ENCODE assay signal across 2 cellular contexts in genomic region chr2:229297284-229297683, GRCh38.
TF ChIP-seq lines count a peak whose summit lies in the region.

No MANE protein-coding gene starts in this region.

TF ChIP-seq in GM23338, 12 proteins besides CTCF, POLR2A, EP300 and RAD21:
- TF ChIP-seq ZNF462 (CRISPR knock-in tag; IDR thresholded peaks at IDR 0.05), result no peak
- TF ChIP-seq REST (IDR thresholded peaks at IDR 0.05; ENCODE audit: unreplicated experiment), result no peak
- TF ChIP-seq ETS1 (IDR thresholded peaks at IDR 0.05), result no peak
TF ChIP-seq in GM23338: peak in this region for 0.

TF ChIP-seq in SK-N-SH, 30 proteins besides CTCF, POLR2A, EP300 and RAD21 (continued from another document):
- TF ChIP-seq USF1 (IDR thresholded peaks at IDR 0.05; ENCODE audit: borderline replicate concordance, low read depth) (no peak), FOSL2 (IDR thresholded peaks at IDR 0.05; ENCODE audit: borderline replicate concordance, low read depth) (no peak)
TF ChIP-seq in SK-N-SH: peak in this region for 0.
